In the genomic region with DNA sequence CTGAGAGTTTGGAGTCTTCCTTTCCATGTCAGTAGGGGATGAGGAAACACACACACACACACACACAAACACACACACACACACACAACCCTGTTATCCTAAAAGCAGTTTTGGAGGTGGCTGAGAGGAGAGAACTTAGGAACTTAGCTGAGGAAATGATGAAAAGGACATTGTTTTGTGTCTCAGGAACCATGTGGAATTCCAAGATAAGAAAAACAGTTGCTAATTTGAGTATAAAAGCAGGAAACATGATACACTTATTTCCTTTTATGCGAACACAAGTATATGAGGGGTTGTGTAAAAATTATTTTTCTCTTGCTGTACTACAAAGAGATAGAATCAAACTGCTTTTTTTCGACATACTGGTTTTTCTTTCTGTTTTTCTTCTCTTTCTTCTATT, we compare ENCODE assay signal across 15 cellular contexts. TPM values are rescaled to one million over a fixed set of nuclear protein-coding genes. Genes with fewer than 3 reads are reported as not detected.
DNase-seq lines count a peak whose midpoint lies in the region; ATAC-seq and TF ChIP-seq lines count a peak whose summit lies in the region.
"Had no signal": no experiment of that assay in that cellular context is flagged by ENCODE, and none has a peak within 500 bp of the region (broad histone marks: within the 10 kb centered on the region; RNA-seq: fewer than 3 reads in every experiment).

A gene with protein sequence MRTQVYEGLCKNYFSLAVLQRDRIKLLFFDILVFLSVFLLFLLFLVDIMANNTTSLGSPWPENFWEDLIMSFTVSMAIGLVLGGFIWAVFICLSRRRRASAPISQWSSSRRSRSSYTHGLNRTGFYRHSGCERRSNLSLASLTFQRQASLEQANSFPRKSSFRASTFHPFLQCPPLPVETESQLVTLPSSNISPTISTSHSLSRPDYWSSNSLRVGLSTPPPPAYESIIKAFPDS (plus strand): TSS at position 264 of the 400 bp plus-strand sequence. CDS start 6 bp downstream, at position 270.

- no peaks in the 10 kb centered on the region for H3K9me2 ChIP-seq in GM23248 (ENCODE audit: insufficient read depth)

- H3K9ac ChIP-seq in GM23248 = no peak within 1 kb of the TSS

- H3K4me3 ChIP-seq in GM23248 (no peak within 1 kb of the TSS), cardiac fibroblast (replicated peaks in 1 of 2; ENCODE audit: low read depth in 2 of 2, low read length in 2 of 2) (peak within 1 kb of the TSS in 1 of 2 donors; percentile 51), right atrium auricular region (peak within 1 kb of the TSS; percentile 9 to 32)

- H3K27me3 ChIP-seq in GM23248 (replicated peaks; ENCODE audit: insufficient read depth) = no peaks in the 10 kb centered on the region
- no peaks in the 10 kb centered on the region for H3K27me3 ChIP-seq in right atrium auricular region

- H3K4me1 ChIP-seq in GM23248 (ENCODE audit: insufficient read depth) (peaks cover 21% of the 10 kb centered on the region), right atrium auricular region (no peaks in the 10 kb centered on the region)

- ATAC-seq in GM18505 (IDR thresholded peaks at IDR 0.05; ENCODE audit: unreplicated experiment) (no peak), HG03342 (IDR thresholded peaks at IDR 0.05; ENCODE audit: unreplicated experiment) (no peak)

- no peak for DNase-seq in GM23248
- peak; percentile 76 to 84 for DNase-seq in cardiac fibroblast (ENCODE audit: low read depth in 2 of 2)
- DNase-seq in right atrium auricular region (ENCODE audit: low spot score) = no peak
- DNase-seq in pulmonary artery endothelial cell (ENCODE audit: low read depth, low spot score) = peak; percentile 97
- no peak for DNase-seq in LoVo (ENCODE audit: low spot score)
- no peak for DNase-seq in NCI-H1092 (lab: John Stamatoyannopoulos, UW)
- DNase-seq: activated CD8-positive, alpha-beta memory T cell treated with anti-CD3 and anti-CD28 coated beads for 24 hours; activated naive CD4-positive, alpha-beta T cell treated with anti-CD3 and anti-CD28 coated beads, Interleukin-2, amount 10 ng/mL, durations not matched to agents 7 days and 5 days; islet precursor cell; NCI-H187 treated with DMSO at 0.1 percent for 48 hours; NCI-H748 treated with DMSO at 0.1 percent for 48 hours; SHP77; stimulated activated CD4-positive, alpha-beta T cell treated with anti-CD3 and anti-CD28 coated beads, Interleukin-15, amount 100 ng/mL, for 24 hours had no signal

- H3K79me2 ChIP-seq in GM23248 (ENCODE audit: insufficient read depth) = no peaks in the 10 kb centered on the region

- 63 to 66% methylated on average over 2 of the region's 2 CpGs for WGBS in GM23248 (ENCODE audit: low coverage in 1 of 2, low lambda C conversion rate in 2 of 2, missing lambda C conversion rate in 2 of 2), 2 experiments

- peak within 1 kb of the TSS; percentile 36; the same call in 1 of the 2 replicates for H2AFZ ChIP-seq in GM23248

- TF ChIP-seq CTCF in cardiac fibroblast (IDR thresholded peaks at IDR 0.05; ENCODE audit: low read depth, low read length) (no peak), right atrium auricular region (IDR thresholded peaks at IDR 0.05) (no peak)

- H3K36me3 ChIP-seq in GM23248 (ENCODE audit: low read depth) (no peaks in the 10 kb centered on the region), right atrium auricular region (no peaks in the 10 kb centered on the region)

- H4K20me1 ChIP-seq in GM23248 (ENCODE audit: insufficient read depth) = no peaks in the 10 kb centered on the region

- no peaks in the 10 kb centered on the region for H3F3A ChIP-seq in GM23248 (ENCODE audit: insufficient read depth)

- H3K4me2 ChIP-seq in GM23248 (ENCODE audit: unreplicated experiment) = no peak within 1 kb of the TSS

- H3K27ac ChIP-seq in GM23248 = peak within 1 kb of the TSS; percentile 72
- peak within 1 kb of the TSS; percentile 24 to 44 for H3K27ac ChIP-seq in right atrium auricular region

- TF ChIP-seq POLR2A in GM18505 (IDR thresholded peaks at IDR 0.05; ENCODE audit: borderline replicate concordance, extremely low read depth, insufficient read depth, insufficient read length) = no peak

- in situ Hi-C loops in GM23248 (cut with MboI) = no loop called here

- H3K9me3 ChIP-seq in GM23248 (ENCODE audit: low read depth) (no peaks in the 10 kb centered on the region), right atrium auricular region (no peaks in the 10 kb centered on the region)

RNA-seq across cellular contexts. Expression of the gene that starts here (rescaled TPM):
- total RNA-seq in GM23248 (2014; rRNA removed; shearing (Covaris generic)) = under 0.01 and 0.11 TPM in 2 replicates
- 0.42 TPM in 1 of 2 replicates, not detected in the other for polyA plus RNA-seq in GM23248 (2016; fragmentation: Nextera tagmentation; extraction: Ambion mirVana)
- total RNA-seq in right atrium auricular region (10 to 100 TPM in 1 of 2 donors, 1 to 10 TPM in 1; 8.1 to 15.0 TPM), pulmonary artery endothelial cell (131 and 148 TPM in 2 replicates)

Comparison
In these comparisons a context has a peak if more than half of its experiments do, and no peak if none do; other contexts are left out.
1. DNase-seq: peak in cardiac fibroblast (2 of 2) and pulmonary artery endothelial cell (single experiment); none in GM23248 (single experiment), right atrium auricular region (single experiment), LoVo (single experiment) and NCI-H1092 (single experiment).